In the genomic region with DNA sequence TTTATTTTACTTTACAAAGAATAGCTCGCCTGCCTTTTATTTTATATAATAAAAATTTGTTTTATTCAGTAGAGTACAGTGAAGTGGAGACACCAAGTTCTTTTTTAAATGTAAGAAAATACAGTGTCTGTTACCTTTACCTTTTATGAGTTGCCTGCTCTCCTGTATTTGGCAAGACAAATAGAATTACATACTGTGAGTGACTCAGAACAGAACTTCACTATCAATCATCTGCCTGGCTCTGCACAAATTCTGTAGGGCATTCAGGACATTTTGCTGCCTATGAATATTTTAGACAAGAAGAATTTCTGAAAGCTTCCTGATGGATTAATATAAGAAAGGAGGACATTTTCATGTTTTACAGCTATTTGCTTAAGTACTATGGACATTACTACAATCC, we compare ENCODE assay signal across 26 cellular contexts.
"Had no signal": no experiment of that assay in that cellular context is flagged by ENCODE, and none has a peak within 500 bp of the region (broad histone marks: within the 10 kb centered on the region; RNA-seq: fewer than 3 reads in every experiment).

No MANE protein-coding gene starts in this region.

- H3K9me3 ChIP-seq: mucosa of descending colon, prostate gland, right atrium auricular region, thyroid gland had no signal

- H3K4me2 ChIP-seq: neural progenitor cell, smooth muscle cell had no signal

- H3K4me3 ChIP-seq: coronary artery, lung, mucosa of descending colon, neural progenitor cell, prostate gland, right atrium auricular region, smooth muscle cell, thyroid gland had no signal

- ATAC-seq: left lobe of liver; mucosa of descending colon; naive thymus-derived CD4-positive, alpha-beta T cell; sciatic nerve; stimulated activated naive CD8-positive, alpha-beta T cell treated with anti-CD3 and anti-CD28 coated beads, Interleukin-15, amount 100 ng/mL, for 72 hours had no signal

- H3K9ac ChIP-seq: neural progenitor cell, parathyroid adenoma had no signal

- FAIRE-seq: endothelial cell of umbilical vein, keratinocyte, urothelium cell line had no signal

- H3K79me2 ChIP-seq: parathyroid adenoma had no signal

- H3K36me3 ChIP-seq: neural progenitor cell, prostate gland, right atrium auricular region, thyroid gland had no signal

- H3K27ac ChIP-seq: coronary artery, neural progenitor cell, parathyroid adenoma, prostate gland, right atrium auricular region, thyroid gland had no signal

- H3K27me3 ChIP-seq: neural progenitor cell, right atrium auricular region, thyroid gland had no signal

- DNase-seq: dermis blood vessel endothelial cell; effector memory CD4-positive, alpha-beta T cell; erythroblast; head of caudate nucleus; mesenchymal stem cell; mucosa of descending colon; naive thymus-derived CD4-positive, alpha-beta T cell; stimulated activated CD4-positive, alpha-beta T cell treated with anti-CD3 and anti-CD28 coated beads, Interleukin-12 subunit alpha, Interleukin-12 subunit beta, amount 100 ng/mL, for 4 hours; stimulated activated CD4-positive, alpha-beta T cell treated with anti-CD3 and anti-CD28 coated beads, Interleukin-1b, Interleukin-23, amount 100 ng/mL, for 48 hours; stimulated activated CD4-positive, alpha-beta T cell treated with anti-CD3 and anti-CD28 coated beads, Interleukin-4, amount 100 ng/mL, for 1 hour; stimulated activated CD8-positive, alpha-beta memory T cell treated with anti-CD3 and anti-CD28 coated beads, Interleukin-4, amount 100 ng/mL, for 48 hours; stimulated activated naive CD4-positive, alpha-beta T cell; stimulated activated naive CD8-positive, alpha-beta T cell treated with anti-CD3 and anti-CD28 coated beads, Interleukin-15, amount 100 ng/mL, for 72 hours; thyroid gland had no signal

- H2AFZ ChIP-seq: neural progenitor cell, parathyroid adenoma had no signal

- H3K4me1 ChIP-seq: neural progenitor cell, parathyroid adenoma, prostate gland, right atrium auricular region, thyroid gland had no signal
